ENCODE assay signal across 9 cellular contexts in the genomic region with DNA sequence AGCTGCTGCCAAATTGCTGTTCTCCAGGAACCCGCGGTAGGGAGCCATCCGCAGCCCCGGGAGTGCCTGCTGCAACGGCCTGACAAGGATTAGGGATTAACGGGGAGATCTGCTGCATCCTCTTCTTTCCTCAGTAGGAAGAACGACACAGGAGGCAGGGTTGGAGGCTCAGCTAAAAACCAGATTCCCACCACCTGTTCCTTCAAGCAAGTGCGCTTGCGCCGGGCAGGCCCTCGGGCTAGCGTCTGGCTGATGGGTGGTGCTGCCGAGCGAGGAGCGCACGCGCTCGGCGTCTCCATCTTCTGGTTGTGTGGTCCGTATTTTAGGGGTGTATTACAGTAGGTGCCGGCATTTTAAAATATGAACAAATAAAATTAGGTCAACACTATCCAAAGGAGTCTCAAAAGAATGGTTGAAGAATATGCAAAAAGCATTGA. TPM values are rescaled to one million over a fixed set of nuclear protein-coding genes. Genes with fewer than 3 reads are reported as not detected.
DNase-seq lines count a peak whose midpoint lies in the region; ATAC-seq lines count a peak whose summit lies in the region.
"Had no signal": no experiment of that assay in that cellular context is flagged by ENCODE, and none has a peak within 500 bp of the region (broad histone marks: within the 10 kb centered on the region; RNA-seq: fewer than 3 reads in every experiment).

No MANE protein-coding gene starts in this region.

- no peaks in the 10 kb centered on the region for H3K36me3 Mint-ChIP-seq in natural killer cell treated with Interleukin-12 subunit alpha and Interleukin-12 subunit beta and Interleukin-15 and Interleukin-18, amount 100 ng/mL, for 72 hours
- H3K36me3 Mint-ChIP-seq: memory B cell had no signal

- H3K4me1 Mint-ChIP-seq in natural killer cell treated with Interleukin-12 subunit alpha and Interleukin-12 subunit beta and Interleukin-15 and Interleukin-18, amount 100 ng/mL, for 72 hours (ENCODE audit: low read depth in 2 of 2) = peaks cover 22 to 24% of the 10 kb centered on the region in 2 donors
- H3K4me1 Mint-ChIP-seq: memory B cell had no signal

- no peak overlapping the region for H3K27ac Mint-ChIP-seq in natural killer cell treated with Interleukin-12 subunit alpha and Interleukin-12 subunit beta and Interleukin-15 and Interleukin-18, amount 100 ng/mL, for 72 hours
- H3K27ac Mint-ChIP-seq: memory B cell had no signal

- DNase-seq in DMS114 treated with DMSO at 0.1 percent for 48 hours (lab: John Stamatoyannopoulos, UW; ENCODE audit: unreplicated experiment) (peak; percentile 53), NCI-H2227 (lab: John Stamatoyannopoulos, UW; ENCODE audit: unreplicated experiment) (peak; percentile 78), cerebellar cortex (ENCODE audit: low spot score) (peak; percentile 92), left lobe of liver (ENCODE audit: low spot score) (peak; percentile 54), HuH-7.5 (ENCODE audit: low spot score) (no peak)
- DNase-seq in stimulated activated CD8-positive, alpha-beta memory T cell treated with anti-CD3 and anti-CD28 coated beads, Interleukin-15, amount 100 ng/mL, for 24 hours (ENCODE audit: low read depth) = peak; percentile 1
- DNase-seq in natural killer cell treated with Interleukin-12 subunit alpha and Interleukin-12 subunit beta and Interleukin-15 and Interleukin-18, amount 100 ng/mL, for 72 hours (ENCODE audit: low spot score) = no peak
- DNase-seq in activated CD4-positive, alpha-beta T cell treated with anti-CD3 and anti-CD28 coated beads for 4 hours = no peak

- H3K9me3 Mint-ChIP-seq in natural killer cell treated with Interleukin-12 subunit alpha and Interleukin-12 subunit beta and Interleukin-15 and Interleukin-18, amount 100 ng/mL, for 72 hours = no peaks in the 10 kb centered on the region
- H3K9me3 Mint-ChIP-seq: memory B cell had no signal

- peaks cover 30 to 42% of the 10 kb centered on the region in 2 donors for H3K27me3 Mint-ChIP-seq in natural killer cell treated with Interleukin-12 subunit alpha and Interleukin-12 subunit beta and Interleukin-15 and Interleukin-18, amount 100 ng/mL, for 72 hours

- H3K4me3 Mint-ChIP-seq in natural killer cell treated with Interleukin-12 subunit alpha and Interleukin-12 subunit beta and Interleukin-15 and Interleukin-18, amount 100 ng/mL, for 72 hours = no peak overlapping the region
- H3K4me3 Mint-ChIP-seq: memory B cell had no signal

- ATAC-seq in left lobe of liver = peak; percentile 83
- no peak for ATAC-seq in natural killer cell treated with Interleukin-12 subunit alpha and Interleukin-12 subunit beta and Interleukin-15 and Interleukin-18, amount 100 ng/mL, for 72 hours

RNA-seq across cellular contexts. Expression of a gene that starts 25.4 kb away (rescaled TPM):
- total RNA-seq in left lobe of liver = 14.9 TPM
- total RNA-seq in natural killer cell treated with Interleukin-12 subunit alpha and Interleukin-12 subunit beta and Interleukin-15 and Interleukin-18, amount 100 ng/mL, for 72 hours = 10 to 100 TPM; 19.4 to 22.3 TPM

Comparison
In these comparisons a context has a peak if more than half of its experiments do, and no peak if none do; other contexts are left out.
1. DNase-seq: peak in DMS114 treated with DMSO at 0.1 percent for 48 hours (single experiment), NCI-H2227 (single experiment), cerebellar cortex (single experiment), left lobe of liver (single experiment) and stimulated activated CD8-positive, alpha-beta memory T cell treated with anti-CD3 and anti-CD28 coated beads, Interleukin-15, amount 100 ng/mL, for 24 hours (single experiment); none in natural killer cell treated with Interleukin-12 subunit alpha and Interleukin-12 subunit beta and Interleukin-15 and Interleukin-18, amount 100 ng/mL, for 72 hours (single experiment), HuH-7.5 (single experiment) and activated CD4-positive, alpha-beta T cell treated with anti-CD3 and anti-CD28 coated beads for 4 hours (0 of 2).